ENCODE assay signal across 1 cellular context in the genomic region with DNA sequence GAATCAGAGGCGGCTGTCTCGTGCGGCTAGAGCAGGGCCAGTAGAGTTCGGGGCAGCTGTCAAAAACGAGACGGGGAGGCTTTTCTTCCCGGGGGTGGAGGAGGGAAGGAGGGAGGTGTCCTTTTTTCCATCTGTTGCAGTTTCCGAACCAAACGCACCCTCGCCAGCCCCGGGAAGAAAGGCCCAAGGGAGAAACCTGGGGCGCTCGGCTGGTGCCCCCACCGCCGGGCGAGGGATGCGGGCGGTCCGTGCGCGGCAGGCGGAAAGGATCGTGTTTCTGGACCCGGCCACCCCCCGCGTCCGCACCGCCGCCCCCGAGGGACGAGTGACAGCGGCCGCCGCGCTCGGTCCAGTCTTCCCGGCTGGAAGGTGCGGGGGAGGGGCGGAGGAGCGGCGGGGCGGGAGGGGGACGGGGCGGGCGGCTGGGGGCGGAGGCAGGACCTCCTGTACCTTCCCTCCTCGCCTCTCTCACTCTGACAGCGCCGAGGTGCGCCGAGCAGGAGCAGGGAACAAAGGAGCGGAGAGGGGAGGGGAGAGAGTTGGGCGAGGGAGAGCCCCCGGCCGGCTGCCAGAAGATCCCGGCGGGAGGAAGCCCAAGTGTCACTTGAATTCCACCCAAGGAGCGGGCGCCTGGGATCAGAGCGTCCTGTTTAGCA.
TF ChIP-seq lines count a peak whose summit lies in the region.

A gene (plus strand): TSS at position 471 of the 656 bp plus-strand sequence. CDS start 318 bp downstream, outside the sequence.

TF ChIP-seq in HEK293, 187 proteins besides CTCF, POLR2A, EP300 and RAD21 (continued from another document):
- TF ChIP-seq, protein P1, sequence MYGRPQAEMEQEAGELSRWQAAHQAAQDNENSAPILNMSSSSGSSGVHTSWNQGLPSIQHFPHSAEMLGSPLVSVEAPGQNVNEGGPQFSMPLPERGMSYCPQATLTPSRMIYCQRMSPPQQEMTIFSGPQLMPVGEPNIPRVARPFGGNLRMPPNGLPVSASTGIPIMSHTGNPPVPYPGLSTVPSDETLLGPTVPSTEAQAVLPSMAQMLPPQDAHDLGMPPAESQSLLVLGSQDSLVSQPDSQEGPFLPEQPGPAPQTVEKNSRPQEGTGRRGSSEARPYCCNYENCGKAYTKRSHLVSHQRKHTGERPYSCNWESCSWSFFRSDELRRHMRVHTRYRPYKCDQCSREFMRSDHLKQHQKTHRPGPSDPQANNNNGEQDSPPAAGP (tag by site-specific recombination; IDR thresholded peaks at IDR 0.05) = peak; percentile 59; the same call in 1 of the 2 replicates
- TF ChIP-seq ZNF391 (tag by site-specific recombination; IDR thresholded peaks at IDR 0.05; ENCODE audit: borderline replicate concordance, low read depth) (0 out of 2 replicates have a peak, but pooled peaks have one; percentile 46), ZNF843 (tag by site-specific recombination; IDR thresholded peaks at IDR 0.05) (no peak), ZNF266 (tag by site-specific recombination; IDR thresholded peaks at IDR 0.05; ENCODE audit: low read depth) (no peak), ZNF335 (tag by site-specific recombination; conservative IDR thresholded peaks at IDR 0.05) (peak; percentile 45), GFI1B (tag by site-specific recombination; IDR thresholded peaks at IDR 0.05) (no peak), ZBTB20 (tag by site-specific recombination; IDR thresholded peaks at IDR 0.05) (peak; percentile 18; the same call in 1 of the 2 replicates), GLIS2 (tag by site-specific recombination; IDR thresholded peaks at IDR 0.05) (peak; percentile 93), ZNF707 (tag by site-specific recombination; IDR thresholded peaks at IDR 0.05) (no peak), ZNF621 (tag by site-specific recombination; IDR thresholded peaks at IDR 0.05) (no peak), ZNF560 (tag by site-specific recombination; IDR thresholded peaks at IDR 0.05; ENCODE audit: borderline replicate concordance) (no peak), HOXC10 (CRISPR knock-in tag; IDR thresholded peaks at IDR 0.05) (no peak), ZNF629 (tag by site-specific recombination; IDR thresholded peaks at IDR 0.05) (0 out of 2 replicates have a peak, but pooled peaks have one; percentile 36), ZBTB17 (tag by site-specific recombination; IDR thresholded peaks at IDR 0.05) (peak; percentile 56; the same call in 1 of the 2 replicates)
